25 cellular contexts compared by ENCODE assay signal in genomic region chr2:75054296-75054695, GRCh38.
"Had no signal": no experiment of that assay in that cellular context is flagged by ENCODE, and none has a peak within 500 bp of the region (broad histone marks: within the 10 kb centered on the region; RNA-seq: fewer than 3 reads in every experiment).

No MANE protein-coding gene starts in this region.

- ATAC-seq: effector memory CD8-positive, alpha-beta T cell; natural killer cell treated with Interleukin-12 subunit alpha and Interleukin-12 subunit beta and Interleukin-15 and Interleukin-18, amount 100 ng/mL, for 72 hours had no signal

- H3K27ac Mint-ChIP-seq: dendritic cell treated with granulocyte-macrophage colony-stimulating factor and Interleukin-4, amounts not matched to agents 40 ng/mL and 50 ng/mL, for 4 days; effector memory CD8-positive, alpha-beta T cell; memory B cell; mesothelial cell of epicardium; natural killer cell treated with Interleukin-12 subunit alpha and Interleukin-12 subunit beta and Interleukin-15 and Interleukin-18, amount 100 ng/mL, for 72 hours; neural progenitor cell; stimulated activated naive B cell treated with anti-CD40 and anti-IgM and Interleukin-4, amounts not matched to agents 10 μg/mL and 1 μg/mL and 100 μg/mL, for 72 hours had no signal

- H3K4me1 ChIP-seq: lower lobe of right lung, right atrium auricular region, sigmoid colon, stomach, transverse colon had no signal

- H3K9ac ChIP-seq: neural progenitor cell had no signal

- H3K9me3 ChIP-seq: left ventricle myocardium inferior, lower lobe of right lung, ovary, right atrium auricular region, sigmoid colon, stomach, thoracic aorta, transverse colon had no signal

- H2AFZ ChIP-seq: hepatocyte, neural progenitor cell had no signal

- FAIRE-seq: kidney had no signal

- H3K27ac ChIP-seq: hepatocyte, left ventricle myocardium inferior, lower lobe of right lung, neural progenitor cell, ovary, right atrium auricular region, sigmoid colon, skin epidermis, stomach, thoracic aorta, transverse colon had no signal

- H3K4me2 ChIP-seq: hepatocyte, neural progenitor cell had no signal

- H3K9me3 Mint-ChIP-seq: dendritic cell treated with granulocyte-macrophage colony-stimulating factor and Interleukin-4, amounts not matched to agents 40 ng/mL and 50 ng/mL, for 4 days; effector memory CD8-positive, alpha-beta T cell; memory B cell; mesothelial cell of epicardium; natural killer cell treated with Interleukin-12 subunit alpha and Interleukin-12 subunit beta and Interleukin-15 and Interleukin-18, amount 100 ng/mL, for 72 hours; neural progenitor cell; stimulated activated naive B cell treated with anti-CD40 and anti-IgM and Interleukin-4, amounts not matched to agents 10 μg/mL and 1 μg/mL and 100 μg/mL, for 72 hours had no signal

- H3K4me3 Mint-ChIP-seq: dendritic cell treated with granulocyte-macrophage colony-stimulating factor and Interleukin-4, amounts not matched to agents 40 ng/mL and 50 ng/mL, for 4 days; effector memory CD8-positive, alpha-beta T cell; memory B cell; mesothelial cell of epicardium; natural killer cell treated with Interleukin-12 subunit alpha and Interleukin-12 subunit beta and Interleukin-15 and Interleukin-18, amount 100 ng/mL, for 72 hours; neural progenitor cell; stimulated activated naive B cell treated with anti-CD40 and anti-IgM and Interleukin-4, amounts not matched to agents 10 μg/mL and 1 μg/mL and 100 μg/mL, for 72 hours had no signal

- H3K79me2 ChIP-seq: hepatocyte had no signal

- H3K27me3 ChIP-seq: hepatocyte, neural progenitor cell, ovary, right atrium auricular region, sigmoid colon, stomach, transverse colon had no signal

- H3K4me1 Mint-ChIP-seq: mesothelial cell of epicardium; stimulated activated naive B cell treated with anti-CD40 and anti-IgM and Interleukin-4, amounts not matched to agents 10 μg/mL and 1 μg/mL and 100 μg/mL, for 72 hours had no signal

- H3K4me3 ChIP-seq: hepatocyte, left ventricle myocardium inferior, lower lobe of right lung, neural progenitor cell, ovary, right atrium auricular region, sigmoid colon, skin epidermis, stomach, thoracic aorta, transverse colon had no signal

- H3K27me3 Mint-ChIP-seq: effector memory CD8-positive, alpha-beta T cell; memory B cell; stimulated activated naive B cell treated with anti-CD40 and anti-IgM and Interleukin-4, amounts not matched to agents 10 μg/mL and 1 μg/mL and 100 μg/mL, for 72 hours had no signal

- H3K36me3 ChIP-seq: left ventricle myocardium inferior, lower lobe of right lung, neural progenitor cell, ovary, right atrium auricular region, sigmoid colon, stomach, thoracic aorta, transverse colon had no signal

- DNase-seq: effector memory CD8-positive, alpha-beta T cell; foreskin melanocyte; head of caudate nucleus; kidney; left cardiac atrium; left ventricle myocardium inferior; lower lobe of right lung; nucleus accumbens; ovary; sigmoid colon; stimulated activated CD4-positive, alpha-beta T cell treated with anti-CD3 and anti-CD28 coated beads, Interleukin-2, amount 100 ng/mL, for 24 hours; stimulated activated CD4-positive, alpha-beta T cell treated with anti-CD3 and anti-CD28 coated beads, Interleukin-4, amount 100 ng/mL, for 4 hours; stimulated activated naive B cell treated with anti-CD40 and anti-IgM and Interleukin-4, amounts not matched to agents 10 μg/mL and 1 μg/mL and 100 μg/mL, for 72 hours; stomach; substantia nigra; transverse colon had no signal

- H3K36me3 Mint-ChIP-seq: mesothelial cell of epicardium; natural killer cell treated with Interleukin-12 subunit alpha and Interleukin-12 subunit beta and Interleukin-15 and Interleukin-18, amount 100 ng/mL, for 72 hours; neural progenitor cell had no signal
